Comparison of ENCODE assay signal across 26 cellular contexts in genomic region chr16:1072526-1073261, GRCh38. TPM values are rescaled to one million over a fixed set of nuclear protein-coding genes. Genes with fewer than 3 reads are reported as not detected.
DNase-seq lines count a peak whose midpoint lies in the region; ATAC-seq and TF ChIP-seq lines count a peak whose summit lies in the region.
"Had no signal": no experiment of that assay in that cellular context is flagged by ENCODE, and none has a peak within 500 bp of the region (broad histone marks: within the 10 kb centered on the region; RNA-seq: fewer than 3 reads in every experiment).

TSS of gene SSTR5 (plus strand) at chr16:1072747. CDS start at chr16:1078869, 6,122 bp downstream.

- H3K4me3 ChIP-seq in HUES64 (ENCODE audit: low read length) (peak within 1 kb of the TSS; percentile 42), heart right ventricle (peak within 1 kb of the TSS in 8 of 10 donors; percentile 9 to 45 (median 31))

- H3K9me3 Mint-ChIP-seq in natural killer cell treated with Interleukin-12 subunit alpha and Interleukin-12 subunit beta and Interleukin-15 and Interleukin-18, amount 100 ng/mL, for 72 hours: no peaks in the 10 kb centered on the region
- H3K9me3 Mint-ChIP-seq: activated CD8-positive, alpha-beta T cell treated with anti-CD3 and anti-CD28 coated beads for 36 hours; activated naive CD4-positive, alpha-beta T cell treated with anti-CD3 and anti-CD28 coated beads, Interleukin-2, amount 50 U/mL, for 24 hours; activated T-helper 2 cell treated with anti-CD3 and anti-CD28 coated beads, Interferon-gamma antibody, Interleukin-2, Interleukin-4, amounts not matched to agents 10 μg/mL and 5 μg/mL and 100 μg/mL, durations not matched to agents 14 hours and 24 hours and 36 hours; CD4-positive, CD25-positive, alpha-beta regulatory T cell; neural crest cell; stimulated activated effector memory CD8-positive, alpha-beta T cell treated with anti-CD3 and anti-CD28 coated beads, Interleukin-12 subunit alpha, Interleukin-12 subunit beta, amount 100 ng/mL, for 72 hours had no signal

- H3K9ac ChIP-seq in HUES64 (ENCODE audit: low read depth, low read length): no peak within 1 kb of the TSS

- no peak within 1 kb of the TSS for H3K4me3 Mint-ChIP-seq in natural killer cell treated with Interleukin-12 subunit alpha and Interleukin-12 subunit beta and Interleukin-15 and Interleukin-18, amount 100 ng/mL, for 72 hours
- H3K4me3 Mint-ChIP-seq: activated CD8-positive, alpha-beta T cell treated with anti-CD3 and anti-CD28 coated beads for 36 hours; activated naive CD4-positive, alpha-beta T cell treated with anti-CD3 and anti-CD28 coated beads, Interleukin-2, amount 50 U/mL, for 24 hours; CD4-positive, CD25-positive, alpha-beta regulatory T cell; neural crest cell; stimulated activated effector memory CD8-positive, alpha-beta T cell treated with anti-CD3 and anti-CD28 coated beads, Interleukin-12 subunit alpha, Interleukin-12 subunit beta, amount 100 ng/mL, for 72 hours had no signal

- peaks cover 7 to 11% of the 10 kb centered on the region in 2 donors for H3K27me3 Mint-ChIP-seq in natural killer cell treated with Interleukin-12 subunit alpha and Interleukin-12 subunit beta and Interleukin-15 and Interleukin-18, amount 100 ng/mL, for 72 hours

- 17% methylated on average over 54 of the region's 59 CpGs for WGBS in HUES64
- WGBS in heart right ventricle, 2 donors: 7 to 20% methylated on average over 17 to 58 of the region's 59 CpGs

- no peaks in the 10 kb centered on the region for H3K9me3 ChIP-seq in HUES64 (ENCODE audit: insufficient read depth, low read depth, low read length)
- H3K9me3 ChIP-seq in heart right ventricle: no peaks in the 10 kb centered on the region

- 0 out of 2 replicates have a peak, but pooled peaks cover 6% of the 10 kb centered on the region for H3K4me1 ChIP-seq in HUES64 (ENCODE audit: insufficient read depth, low read length)
- H3K4me1 ChIP-seq in heart right ventricle: peaks cover 0 to 7% (median 0%) of the 10 kb centered on the region in 9 donors

- H3K36me3 ChIP-seq in HUES64 (ENCODE audit: insufficient read depth, low read length) (no peaks in the 10 kb centered on the region), heart right ventricle (no peaks in the 10 kb centered on the region)

- H3K27ac ChIP-seq in HUES64 (ENCODE audit: low read depth, low read length) (no peak within 1 kb of the TSS), heart right ventricle (peak within 1 kb of the TSS in 6 of 10 donors; percentile 64 to 84 (median 68))
- H3K27ac ChIP-seq: HL-60 had no signal

- no peak for TF ChIP-seq CTCF in heart right ventricle (IDR thresholded peaks at IDR 0.05)

- intact Hi-C loops in heart right ventricle (cut with DNase I): loop anchor here in 1 of 10 donors (1.0 to 2.0 kb wide), 2 partner anchors 26 to 35 kb away; no protein-coding TSS in a partner anchor

- H3K27ac Mint-ChIP-seq in natural killer cell treated with Interleukin-12 subunit alpha and Interleukin-12 subunit beta and Interleukin-15 and Interleukin-18, amount 100 ng/mL, for 72 hours: no peak within 1 kb of the TSS
- H3K27ac Mint-ChIP-seq: activated CD8-positive, alpha-beta T cell treated with anti-CD3 and anti-CD28 coated beads for 36 hours; activated naive CD4-positive, alpha-beta T cell treated with anti-CD3 and anti-CD28 coated beads, Interleukin-2, amount 50 U/mL, for 24 hours; activated T-helper 2 cell treated with anti-CD3 and anti-CD28 coated beads, Interferon-gamma antibody, Interleukin-2, Interleukin-4, amounts not matched to agents 10 μg/mL and 5 μg/mL and 100 μg/mL, durations not matched to agents 14 hours and 24 hours and 36 hours; CD4-positive, CD25-positive, alpha-beta regulatory T cell; stimulated activated effector memory CD8-positive, alpha-beta T cell treated with anti-CD3 and anti-CD28 coated beads, Interleukin-12 subunit alpha, Interleukin-12 subunit beta, amount 100 ng/mL, for 72 hours had no signal

- no peaks in the 10 kb centered on the region for H3K36me3 Mint-ChIP-seq in natural killer cell treated with Interleukin-12 subunit alpha and Interleukin-12 subunit beta and Interleukin-15 and Interleukin-18, amount 100 ng/mL, for 72 hours
- H3K36me3 Mint-ChIP-seq: activated naive CD4-positive, alpha-beta T cell treated with anti-CD3 and anti-CD28 coated beads, Interleukin-2, amount 50 U/mL, for 24 hours; CD4-positive, CD25-positive, alpha-beta regulatory T cell had no signal

- H3K27me3 ChIP-seq in HUES64 (ENCODE audit: insufficient read depth, low read length): peaks cover 20% of the 10 kb centered on the region
- H3K27me3 ChIP-seq in heart right ventricle: peaks cover 19 to 90% (median 81%) of the 10 kb centered on the region in 7 donors

- ATAC-seq in heart right ventricle (peak in 2 of 8 donors; percentile 9 to 19), GM18873 (IDR thresholded peaks at IDR 0.05; ENCODE audit: low FRiP score, unreplicated experiment) (no peak)
- ATAC-seq in natural killer cell treated with Interleukin-12 subunit alpha and Interleukin-12 subunit beta and Interleukin-15 and Interleukin-18, amount 100 ng/mL, for 72 hours: no peak
- ATAC-seq: activated CD8-positive, alpha-beta T cell treated with anti-CD3 and anti-CD28 coated beads for 36 hours; sciatic nerve; stimulated activated effector memory CD8-positive, alpha-beta T cell treated with anti-CD3 and anti-CD28 coated beads, Interleukin-12 subunit alpha, Interleukin-12 subunit beta, amount 100 ng/mL, for 72 hours had no signal

- H3K4me1 Mint-ChIP-seq in natural killer cell treated with Interleukin-12 subunit alpha and Interleukin-12 subunit beta and Interleukin-15 and Interleukin-18, amount 100 ng/mL, for 72 hours (ENCODE audit: low read depth in 2 of 2): peaks cover 1 to 2% of the 10 kb centered on the region in 2 donors
- H3K4me1 Mint-ChIP-seq: activated naive CD4-positive, alpha-beta T cell treated with anti-CD3 and anti-CD28 coated beads, Interleukin-2, amount 50 U/mL, for 24 hours; CD4-positive, CD25-positive, alpha-beta regulatory T cell had no signal

- DNase-seq in NCI-H2196 (lab: John Stamatoyannopoulos, UW; ENCODE audit: unreplicated experiment) (peak; percentile 33), NCI-H2196 treated with DMSO at 0.1 percent for 48 hours (lab: John Stamatoyannopoulos, UW; ENCODE audit: unreplicated experiment) (no peak), heart right ventricle (no peak), iPS-NIHi7 (ENCODE audit: extremely low spot score) (peak; percentile 76), DMS153 (lab: John Stamatoyannopoulos, UW) (no peak)
- DNase-seq in natural killer cell treated with Interleukin-12 subunit alpha and Interleukin-12 subunit beta and Interleukin-15 and Interleukin-18, amount 100 ng/mL, for 72 hours (ENCODE audit: low spot score): no peak
- DNase-seq: 8988T; activated CD4-positive, CD25-positive, alpha-beta regulatory T cell treated with anti-CD3 and anti-CD28 coated beads, Interleukin-2, amount 50 U/mL, for 72 hours; activated CD8-positive, alpha-beta T cell treated with anti-CD3 and anti-CD28 coated beads for 36 hours; CD4-positive, CD25-positive, alpha-beta regulatory T cell; NCI-H1694; NCI-H524 treated with DMSO at 0.1 percent for 48 hours; stimulated activated CD4-positive, alpha-beta T cell treated with anti-CD3 and anti-CD28 coated beads, Interleukin-12 subunit alpha, Interleukin-12 subunit beta, amount 100 ng/mL, for 4 hours; stimulated activated CD4-positive, alpha-beta T cell treated with anti-CD3 and anti-CD28 coated beads, Interleukin-4, amount 100 ng/mL, for 1 hour had no signal

RNA-seq across cellular contexts. Expression of gene SSTR5, which starts in this region (rescaled TPM):
- 0.20 TPM for polyA plus RNA-seq in HUES64 (2013, experiment 1 of 2)
- not detected for polyA plus RNA-seq in HUES64 (2013, experiment 2 of 2)
- 10 to 100 TPM in 3 of 10 donors, 1 to 10 TPM in 7; 2.1 to 32.0 (median 6.5) TPM for total RNA-seq in heart right ventricle
- polyA plus RNA-seq in heart right ventricle: 1 to 10 TPM in 1 of 2 donors, under 1 TPM in 1; 0.39 to 1.4 TPM
- not detected for total RNA-seq in natural killer cell treated with Interleukin-12 subunit alpha and Interleukin-12 subunit beta and Interleukin-15 and Interleukin-18, amount 100 ng/mL, for 72 hours
- total RNA-seq: activated CD8-positive, alpha-beta T cell treated with anti-CD3 and anti-CD28 coated beads for 36 hours; activated T-helper 2 cell treated with anti-CD3 and anti-CD28 coated beads, Interferon-gamma antibody, Interleukin-2, Interleukin-4, amounts not matched to agents 10 μg/mL and 5 μg/mL and 100 μg/mL, durations not matched to agents 14 hours and 24 hours and 36 hours; CD4-positive, CD25-positive, alpha-beta regulatory T cell; neural crest cell; RPMI7951; sciatic nerve; SK-MEL-5; T-helper 1 cell treated with Interleukin-12 subunit alpha and Interleukin-12 subunit beta and Interleukin-4 antibody, amounts not matched to agents 30 ng/mL and 1 ng/mL, for 36 hours; temporal lobe had no signal
- polyA plus RNA-seq: CD4-positive, CD25-positive, alpha-beta regulatory T cell had no signal

Comparison
In these comparisons a context has a peak if more than half of its experiments do, and no peak if none do; other contexts are left out.
1. DNase-seq: peak in NCI-H2196 (single experiment) and iPS-NIHi7 (single experiment); none in NCI-H2196 treated with DMSO at 0.1 percent for 48 hours (single experiment), heart right ventricle (0 of 2), DMS153 (single experiment) and natural killer cell treated with Interleukin-12 subunit alpha and Interleukin-12 subunit beta and Interleukin-15 and Interleukin-18, amount 100 ng/mL, for 72 hours (single experiment).